Comparison of ENCODE assay signal across 20 cellular contexts in genomic region chr5:1975406-1975715, GRCh38.
DNase-seq lines count a peak whose midpoint lies in the region; ATAC-seq and TF ChIP-seq lines count a peak whose summit lies in the region.
"Had no signal": no experiment of that assay in that cellular context is flagged by ENCODE, and none has a peak within 500 bp of the region (broad histone marks: within the 10 kb centered on the region; RNA-seq: fewer than 3 reads in every experiment).

No MANE protein-coding gene starts in this region.

- H3K4me1 ChIP-seq in mucosa of descending colon (ENCODE audit: low read depth), result no peaks in the 10 kb centered on the region
- H3K4me1 ChIP-seq: adrenal gland, upper lobe of right lung had no signal

- H3K36me3 ChIP-seq in mucosa of descending colon (ENCODE audit: low read depth), result no peaks in the 10 kb centered on the region
- H3K36me3 ChIP-seq: adrenal gland, neural progenitor cell, upper lobe of right lung had no signal

- no peaks in the 10 kb centered on the region for H3K9me3 ChIP-seq in mucosa of descending colon
- H3K9me3 ChIP-seq: adrenal gland, upper lobe of right lung had no signal

- ATAC-seq in mucosa of descending colon, result peak; percentile 43
- ATAC-seq: GM12878, left cardiac atrium, Right ventricle myocardium inferior, upper lobe of right lung had no signal

- TF ChIP-seq CTCF in mucosa of descending colon (IDR thresholded peaks at IDR 0.05) (no peak), GM10266 (IDR thresholded peaks at IDR 0.05; ENCODE audit: control insufficient read depth, insufficient read depth, low read depth, missing control alignments) (no peak)

- DNase-seq in DMS79 treated with DMSO at 0.1 percent for 48 hours (lab: John Stamatoyannopoulos, UW), result peak; percentile 33
- no peak for DNase-seq in DMS79 (lab: John Stamatoyannopoulos, UW)
- DNase-seq in NCI-H1105 treated with DMSO at 0.1 percent for 48 hours (lab: John Stamatoyannopoulos, UW), result peak; percentile 77
- peak; percentile 33 for DNase-seq in SW480 (ENCODE audit: low spot score)
- DNase-seq in mucosa of descending colon, result peak in 1 of 3 donors; percentile 29
- DNase-seq in GM10266 (ENCODE audit: extremely low spot score), result no peak
- no peak for DNase-seq in CD1c-positive myeloid dendritic cell (ENCODE audit: extremely low spot score)
- no peak for DNase-seq in NCI-H1436 (lab: John Stamatoyannopoulos, UW)
- DNase-seq: activated CD4-positive, alpha-beta T cell treated with anti-CD3 and anti-CD28 coated beads, Interleukin-2, amount 10 ng/mL, durations not matched to agents 7 days and 5 days; activated gamma-delta T cell treated with Interleukin-2 at 50 U/mL for 16 hours; adrenal gland; Calu3; H9; left cardiac atrium; stimulated activated CD4-positive, alpha-beta T cell treated with anti-CD3 and anti-CD28 coated beads, Interleukin-4, amount 100 ng/mL, for 1 hour; upper lobe of right lung had no signal

- intact Hi-C loops in mucosa of descending colon (cut with DNase I, micrococcal nuclease), result no loop called here

- H3K4me3 ChIP-seq in mucosa of descending colon, result no peak overlapping the region
- H3K4me3 ChIP-seq: adrenal gland, GM12878, neural progenitor cell, skin epidermis, upper lobe of right lung had no signal

Comparison
In these comparisons a context has a peak if more than half of its experiments do, and no peak if none do; other contexts are left out.
1. DNase-seq: peak in DMS79 treated with DMSO at 0.1 percent for 48 hours (single experiment), NCI-H1105 treated with DMSO at 0.1 percent for 48 hours (single experiment) and SW480 (single experiment); none in DMS79 (single experiment), GM10266 (single experiment), CD1c-positive myeloid dendritic cell (single experiment) and NCI-H1436 (single experiment).